In genomic region chr12:64528616-64529015, GRCh38 we compare ENCODE assay signal across 24 cellular contexts.
DNase-seq lines count a peak whose midpoint lies in the region; ATAC-seq and TF ChIP-seq lines count a peak whose summit lies in the region.
"Had no signal": no experiment of that assay in that cellular context is flagged by ENCODE, and none has a peak within 500 bp of the region (broad histone marks: within the 10 kb centered on the region; RNA-seq: fewer than 3 reads in every experiment).

No MANE protein-coding gene starts in this region.

- no peaks in the 10 kb centered on the region for H3K9me2 ChIP-seq in GM23248 (ENCODE audit: insufficient read depth)

- in situ Hi-C loops in GM23248 (cut with MboI), result no loop called here

- H3K4me1 ChIP-seq in GM23248 (ENCODE audit: insufficient read depth), result peaks cover 8% of the 10 kb centered on the region; the same call in 1 of the 2 replicates
- H3K4me1 ChIP-seq in thyroid gland, result no peaks in the 10 kb centered on the region
- H3K4me1 ChIP-seq: prostate gland, sigmoid colon, stomach, tibial nerve had no signal

- 0 out of 2 replicates have a peak, but pooled peaks cover 6% of the 10 kb centered on the region for H3F3A ChIP-seq in GM23248 (ENCODE audit: insufficient read depth)

- POLR2A ChIA-PET in activated CD4-positive, alpha-beta memory T cell treated with anti-CD3 and anti-CD28 coated beads, Interleukin-2, amount 10 ng/mL, durations not matched to agents 7 days and 5 days (lab: Charles Lee), result no interaction called here

- TF ChIP-seq CTCF in WERI-Rb-1 (IDR thresholded peaks at IDR 0.05; ENCODE audit: low read depth, low read length), result no peak
- TF ChIP-seq CTCF in thyroid gland (IDR thresholded peaks at IDR 0.05), result no peak

- H3K79me2 ChIP-seq in GM23248 (ENCODE audit: insufficient read depth), result no peaks in the 10 kb centered on the region

- no peak overlapping the region for H3K27ac Mint-ChIP-seq in activated CD4-positive, alpha-beta memory T cell treated with anti-CD3 and anti-CD28 coated beads, Interleukin-2, amount 10 ng/mL, durations not matched to agents 7 days and 5 days
- H3K27ac Mint-ChIP-seq: brain; CD4-positive, CD25-positive, alpha-beta regulatory T cell; GM23338; memory B cell; T-helper 1 cell treated with Interleukin-12 subunit alpha and Interleukin-12 subunit beta and Interleukin-4 antibody, amounts not matched to agents 30 μg/mL and 1 μg/mL, for 36 hours had no signal

- no peaks in the 10 kb centered on the region for H3K9me3 Mint-ChIP-seq in activated CD4-positive, alpha-beta memory T cell treated with anti-CD3 and anti-CD28 coated beads, Interleukin-2, amount 10 ng/mL, durations not matched to agents 7 days and 5 days
- H3K9me3 Mint-ChIP-seq: activated T-cell treated with anti-CD3 and anti-CD28 coated beads, Interleukin-2, amount 50 U/mL, for 4 hours; GM23338; memory B cell; T-helper 1 cell treated with Interleukin-12 subunit alpha and Interleukin-12 subunit beta and Interleukin-4 antibody, amounts not matched to agents 30 μg/mL and 1 μg/mL, for 36 hours had no signal

- no peaks in the 10 kb centered on the region for H3K27me3 Mint-ChIP-seq in activated CD4-positive, alpha-beta memory T cell treated with anti-CD3 and anti-CD28 coated beads, Interleukin-2, amount 10 ng/mL, durations not matched to agents 7 days and 5 days

- no peaks in the 10 kb centered on the region for H3K4me1 Mint-ChIP-seq in activated CD4-positive, alpha-beta memory T cell treated with anti-CD3 and anti-CD28 coated beads, Interleukin-2, amount 10 ng/mL, durations not matched to agents 7 days and 5 days
- H3K4me1 Mint-ChIP-seq: CD4-positive, CD25-positive, alpha-beta regulatory T cell had no signal

- no peak overlapping the region for H3K4me2 ChIP-seq in GM23248 (ENCODE audit: unreplicated experiment)
- H3K4me2 ChIP-seq: GM23338 had no signal

- no peak for TF ChIP-seq POLR2A in thyroid gland (IDR thresholded peaks at IDR 0.05)

- DNase-seq in EH (ENCODE audit: low read depth), result peak; percentile 30
- peak; percentile 56 for DNase-seq in GM23248
- DNase-seq in NCI-H1694 treated with DMSO at 0.1 percent for 48 hours (lab: John Stamatoyannopoulos, UW), result peak; percentile 46
- DNase-seq in WERI-Rb-1, result peak; percentile 15
- DNase-seq in left ventricle myocardium superior, result no peak
- no peak for DNase-seq in activated CD4-positive, alpha-beta memory T cell treated with anti-CD3 and anti-CD28 coated beads, Interleukin-2, amount 10 ng/mL, durations not matched to agents 7 days and 5 days
- DNase-seq in thyroid gland, result no peak
- DNase-seq: activated T-cell treated with anti-CD3 and anti-CD28 coated beads, Interleukin-2, amount 50 U/mL, for 4 hours; CD4-positive, CD25-positive, alpha-beta regulatory T cell; KBM-7; left colon; NCI-H1048; NCI-H2081 treated with DMSO at 0.1 percent for 48 hours; NCI-H526 treated with DMSO at 0.1 percent for 48 hours; OCI-M1; sigmoid colon; stomach had no signal

- H3K36me3 Mint-ChIP-seq in activated CD4-positive, alpha-beta memory T cell treated with anti-CD3 and anti-CD28 coated beads, Interleukin-2, amount 10 ng/mL, durations not matched to agents 7 days and 5 days (ENCODE audit: low read depth), result no peaks in the 10 kb centered on the region
- H3K36me3 Mint-ChIP-seq: brain, memory B cell had no signal

- H3K27ac ChIP-seq in GM23248, result no peak overlapping the region
- H3K27ac ChIP-seq in WERI-Rb-1, result no peak overlapping the region
- no peak overlapping the region for H3K27ac ChIP-seq in thyroid gland
- H3K27ac ChIP-seq: prostate gland, sigmoid colon, SJSA1, stomach, tibial nerve had no signal

- WGBS in GM23248 (ENCODE audit: low coverage in 1 of 2, low lambda C conversion rate in 2 of 2, missing lambda C conversion rate in 2 of 2), 2 experiments, result 67% methylated on average over 8 of the region's 8 CpGs
- 75 to 78% methylated on average over 8 of the region's 8 CpGs for WGBS in thyroid gland, 2 donors

- CTCF ChIA-PET in activated CD4-positive, alpha-beta memory T cell treated with anti-CD3 and anti-CD28 coated beads, Interleukin-2, amount 10 ng/mL, durations not matched to agents 7 days and 5 days (lab: Charles Lee), result interaction anchor here (2.0 kb wide), 1 partner anchor 21 kb away, joined by 6 read pairs; no protein-coding TSS in a partner anchor

- no peak overlapping the region for H3K9ac ChIP-seq in GM23248

- ATAC-seq in left ventricle myocardium superior, result no peak
- ATAC-seq: activated T-cell treated with anti-CD3 and anti-CD28 coated beads, Interleukin-2, amount 50 U/mL, for 4 hours; GM23338; left colon had no signal

- no peak overlapping the region for H3K4me3 Mint-ChIP-seq in activated CD4-positive, alpha-beta memory T cell treated with anti-CD3 and anti-CD28 coated beads, Interleukin-2, amount 10 ng/mL, durations not matched to agents 7 days and 5 days
- H3K4me3 Mint-ChIP-seq: activated T-cell treated with anti-CD3 and anti-CD28 coated beads, Interleukin-2, amount 50 U/mL, for 4 hours; brain; CD4-positive, CD25-positive, alpha-beta regulatory T cell; GM23338; memory B cell; T-helper 1 cell treated with Interleukin-12 subunit alpha and Interleukin-12 subunit beta and Interleukin-4 antibody, amounts not matched to agents 30 μg/mL and 1 μg/mL, for 36 hours had no signal

- H3K36me3 ChIP-seq in GM23248 (ENCODE audit: low read depth), result no peaks in the 10 kb centered on the region
- no peaks in the 10 kb centered on the region for H3K36me3 ChIP-seq in WERI-Rb-1
- H3K36me3 ChIP-seq in thyroid gland, result no peaks in the 10 kb centered on the region
- H3K36me3 ChIP-seq: prostate gland, sigmoid colon, SJSA1, stomach, tibial nerve had no signal

- no peak overlapping the region for H2AFZ ChIP-seq in GM23248
- H2AFZ ChIP-seq: GM23338 had no signal

- H4K20me1 ChIP-seq in GM23248 (ENCODE audit: insufficient read depth), result no peaks in the 10 kb centered on the region

- H3K9me3 ChIP-seq in GM23248 (ENCODE audit: low read depth), result no peaks in the 10 kb centered on the region
- H3K9me3 ChIP-seq in WERI-Rb-1 (ENCODE audit: severe bottlenecking), result no peaks in the 10 kb centered on the region
- H3K9me3 ChIP-seq in thyroid gland, result no peaks in the 10 kb centered on the region
- H3K9me3 ChIP-seq: prostate gland, sigmoid colon, SJSA1, stomach, tibial nerve had no signal

- intact Hi-C loops in left ventricle myocardium superior (cut with micrococcal nuclease), result no loop called here
- intact Hi-C loops in thyroid gland (cut with DNase I), result no loop called here

- H3K27me3 ChIP-seq in GM23248 (replicated peaks; ENCODE audit: insufficient read depth) (no peaks in the 10 kb centered on the region), WERI-Rb-1 (ENCODE audit: insufficient read depth, low read depth, severe bottlenecking) (no peaks in the 10 kb centered on the region), thyroid gland (no peaks in the 10 kb centered on the region)
- H3K27me3 ChIP-seq: sigmoid colon, SJSA1, stomach, tibial nerve had no signal

- H3K4me3 ChIP-seq in GM23248 (no peak overlapping the region), WERI-Rb-1 (ENCODE audit: low read depth, low read length) (no peak overlapping the region), thyroid gland (replicated peaks in 1 of 3) (no peak overlapping the region)
- H3K4me3 ChIP-seq: GM23338, prostate gland, sigmoid colon, SJSA1, stomach, tibial nerve had no signal

Comparison
In these comparisons a context has a peak if more than half of its experiments do, and no peak if none do; other contexts are left out.
1. DNase-seq: peak in EH (single experiment), GM23248 (single experiment), NCI-H1694 treated with DMSO at 0.1 percent for 48 hours (single experiment) and WERI-Rb-1 (single experiment); none in left ventricle myocardium superior (single experiment), activated CD4-positive, alpha-beta memory T cell treated with anti-CD3 and anti-CD28 coated beads, Interleukin-2, amount 10 ng/mL, durations not matched to agents 7 days and 5 days (single experiment) and thyroid gland (0 of 2).